1 cellular context compared by ENCODE assay signal in genomic region chr5:174735498-174736350, GRCh38.
TF ChIP-seq lines count a peak whose summit lies in the region.

No MANE protein-coding gene starts in this region.

TF ChIP-seq in HCT116, 20 proteins besides CTCF, POLR2A, EP300 and RAD21 (continued from another document):
- TF ChIP-seq SIN3A (IDR thresholded peaks at IDR 0.05; ENCODE audit: low read depth): no peak
- TF ChIP-seq, protein P1, sequence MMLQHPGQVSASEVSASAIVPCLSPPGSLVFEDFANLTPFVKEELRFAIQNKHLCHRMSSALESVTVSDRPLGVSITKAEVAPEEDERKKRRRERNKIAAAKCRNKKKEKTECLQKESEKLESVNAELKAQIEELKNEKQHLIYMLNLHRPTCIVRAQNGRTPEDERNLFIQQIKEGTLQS (IDR thresholded peaks at IDR 0.05): no peak
- TF ChIP-seq FOSL1 (IDR thresholded peaks at IDR 0.05; ENCODE audit: low read depth): no peak
